ENCODE assay signal across 10 cellular contexts in the genomic region with DNA sequence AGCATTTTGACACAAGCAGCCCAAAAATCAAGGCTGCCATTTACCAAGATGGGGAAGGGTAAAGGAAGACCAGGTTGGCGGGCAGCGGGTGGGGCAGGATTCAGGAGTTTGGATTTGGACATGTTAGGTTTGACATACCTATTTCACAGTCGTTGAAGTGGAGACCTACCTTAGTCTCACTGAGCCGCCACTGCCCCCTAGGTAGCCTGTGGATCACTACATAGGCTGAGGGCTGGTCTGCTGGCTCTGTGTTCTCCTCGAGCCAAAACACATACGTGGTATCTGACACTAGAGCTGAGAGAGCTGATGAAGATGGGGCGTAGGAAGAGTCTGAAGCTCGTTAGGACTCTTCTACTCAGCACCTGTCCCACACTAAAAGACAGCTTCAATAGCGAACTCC.
DNase-seq lines count a peak whose midpoint lies in the region; ATAC-seq and TF ChIP-seq lines count a peak whose summit lies in the region.
"Had no signal": no experiment of that assay in that cellular context is flagged by ENCODE, and none has a peak within 500 bp of the region (broad histone marks: within the 10 kb centered on the region; RNA-seq: fewer than 3 reads in every experiment).

No MANE protein-coding gene starts in this region.

- in situ Hi-C loops in SK-MEL-5 (cut with HindIII; ENCODE audit: low pct_unique_long_range_greater_than_20kb, low sequenced_read_pairs) = no loop called here

- no peaks in the 10 kb centered on the region for H3K9me3 ChIP-seq in heart right ventricle
- H3K9me3 ChIP-seq in right atrium auricular region = no peaks in the 10 kb centered on the region
- H3K9me3 ChIP-seq: Caco-2, neutrophil had no signal

- H3K36me3 ChIP-seq in heart right ventricle = peaks cover 0 to 64% (median 0%) of the 10 kb centered on the region in 9 donors
- peaks cover 10% of the 10 kb centered on the region for H3K36me3 ChIP-seq in right atrium auricular region

- 86 to 91% methylated on average over 9 of the region's 9 CpGs for WGBS in heart right ventricle, 2 donors

- H3K4me3 ChIP-seq in heart right ventricle (no peak overlapping the region), right atrium auricular region (no peak overlapping the region), fibroblast of villous mesenchyme (ENCODE audit: low read depth, low read length) (no peak overlapping the region)

- peaks cover 17% of the 10 kb centered on the region for H3K36me3 Mint-ChIP-seq in type B pancreatic cell

- no peaks in the 10 kb centered on the region for H3K9me3 Mint-ChIP-seq in type B pancreatic cell

- TF ChIP-seq CTCF in heart right ventricle (IDR thresholded peaks at IDR 0.05) (no peak), right atrium auricular region (IDR thresholded peaks at IDR 0.05) (no peak), fibroblast of villous mesenchyme (IDR thresholded peaks at IDR 0.05; ENCODE audit: insufficient read depth, low read depth, low read length) (peak; percentile 31), type B pancreatic cell (conservative IDR thresholded peaks at IDR 0.05) (peak; percentile 25)

- no peak for ATAC-seq in heart right ventricle
- ATAC-seq in GM19035 (IDR thresholded peaks at IDR 0.05; ENCODE audit: unreplicated experiment) = no peak
- no peak for ATAC-seq in GM19397 (IDR thresholded peaks at IDR 0.05; ENCODE audit: unreplicated experiment)

- H3K27me3 Mint-ChIP-seq in type B pancreatic cell = no peaks in the 10 kb centered on the region

- no peak overlapping the region for H3K4me3 Mint-ChIP-seq in type B pancreatic cell

- H3K27ac Mint-ChIP-seq in type B pancreatic cell = no peak overlapping the region

- H3K4me1 ChIP-seq in heart right ventricle (peaks cover 22 to 60% (median 42%) of the 10 kb centered on the region in 9 donors), right atrium auricular region (peaks cover 0 to 43% of the 10 kb centered on the region in 2 donors)
- H3K4me1 ChIP-seq: Caco-2 had no signal

- H3K27ac ChIP-seq in heart right ventricle (peak overlapping the region in 9 of 10 donors; percentile 2 to 96 (median 88)), right atrium auricular region (peak overlapping the region in 1 of 2 donors; percentile 11)
- H3K27ac ChIP-seq: neutrophil had no signal

- no peak for DNase-seq in heart right ventricle
- DNase-seq in right atrium auricular region (ENCODE audit: low spot score) = no peak
- peak; percentile 55 for DNase-seq in SK-MEL-5 (ENCODE audit: low read depth, low spot score)
- no peak for DNase-seq in fibroblast of villous mesenchyme (ENCODE audit: low read depth)
- DNase-seq in type B pancreatic cell (ENCODE audit: extremely low spot score, unreplicated experiment) = no peak
- DNase-seq in CD1c-positive myeloid dendritic cell (ENCODE audit: extremely low spot score) = no peak

- no peaks in the 10 kb centered on the region for H3K27me3 ChIP-seq in heart right ventricle
- no peaks in the 10 kb centered on the region for H3K27me3 ChIP-seq in right atrium auricular region
- H3K27me3 ChIP-seq: neutrophil had no signal

- intact Hi-C loops in heart right ventricle (cut with DNase I) = loop anchor here in 8 of 10 donors (5.0 to 10.0 kb wide), 10 partner anchors 37 to 225 kb away; a partner anchor contains a TSS

- H3K4me1 Mint-ChIP-seq in type B pancreatic cell (ENCODE audit: unreplicated experiment) = peaks cover 37% of the 10 kb centered on the region

Comparison
In these comparisons a context has a peak if more than half of its experiments do, and no peak if none do; other contexts are left out.
1. CTCF ChIP-seq: peak in fibroblast of villous mesenchyme (single experiment) and type B pancreatic cell (single experiment); none in heart right ventricle (0 of 9) and right atrium auricular region (0 of 2).